Comparison of ENCODE assay signal across 9 cellular contexts in the genomic region with DNA sequence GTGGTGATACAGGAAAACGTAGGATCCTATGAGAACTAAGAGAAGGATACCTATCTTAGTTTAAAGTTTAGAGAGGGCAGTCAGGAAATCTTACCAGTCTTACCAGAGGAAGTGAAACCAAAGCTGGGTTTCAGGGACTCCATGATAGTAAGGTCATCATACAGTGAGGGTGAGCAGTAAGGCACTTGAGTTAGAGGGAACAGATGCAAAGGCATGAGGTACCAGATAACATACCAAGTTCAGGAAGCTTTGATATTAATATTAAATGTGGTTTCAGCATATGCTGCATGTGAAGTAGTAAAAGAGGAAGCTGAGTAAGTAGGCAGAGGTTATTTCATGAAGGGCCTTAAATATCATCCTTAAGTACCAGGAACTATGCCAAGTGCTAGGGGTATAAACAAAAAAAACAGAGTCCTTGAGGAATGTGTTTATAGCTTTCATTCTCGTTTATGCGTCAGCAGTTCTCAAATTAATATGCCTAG. TPM values are rescaled to one million over a fixed set of nuclear protein-coding genes. Genes with fewer than 3 reads are reported as not detected.
DNase-seq lines count a peak whose midpoint lies in the region; ATAC-seq and TF ChIP-seq lines count a peak whose summit lies in the region.
"Had no signal": no experiment of that assay in that cellular context is flagged by ENCODE, and none has a peak within 500 bp of the region (broad histone marks: within the 10 kb centered on the region; RNA-seq: fewer than 3 reads in every experiment).

No MANE protein-coding gene starts in this region.

- BruUV-seq in MCF 10A (replicated peaks; lab: Mats Ljungman, UMichigan) = no TSS peak

- H3K9ac ChIP-seq in GM23248 (no peak overlapping the region), KMS-11 (no peak overlapping the region)

- no peak overlapping the region for H3K27ac Mint-ChIP-seq in MCF 10A (ENCODE audit: low read depth, unreplicated experiment)

- H3K4me3 Mint-ChIP-seq in MCF 10A (ENCODE audit: unreplicated experiment) = no peak overlapping the region

- H4K20me1 ChIP-seq in GM23248 (ENCODE audit: insufficient read depth) (no peaks in the 10 kb centered on the region), KMS-11 (ENCODE audit: insufficient read depth) (no peaks in the 10 kb centered on the region)

- no peaks in the 10 kb centered on the region for H3F3A ChIP-seq in GM23248 (ENCODE audit: insufficient read depth)

- H3K36me3 ChIP-seq in GM23248 (ENCODE audit: low read depth) (no peaks in the 10 kb centered on the region), KMS-11 (ENCODE audit: insufficient read depth) (no peaks in the 10 kb centered on the region), thyroid gland (no peaks in the 10 kb centered on the region)

- H3K9me3 Mint-ChIP-seq in MCF 10A (ENCODE audit: unreplicated experiment) = no peaks in the 10 kb centered on the region

- no peak overlapping the region for H3K4me3 ChIP-seq in GM23248
- no peak overlapping the region for H3K4me3 ChIP-seq in KMS-11 (IDR thresholded peaks at IDR 0.05; ENCODE audit: insufficient read depth, low read depth, low read length)
- H3K4me3 ChIP-seq in fibroblast of pulmonary artery (replicated peaks; ENCODE audit: low read depth, low read length) = no peak overlapping the region
- no peak overlapping the region for H3K4me3 ChIP-seq in thyroid gland (replicated peaks in 1 of 3)

- WGBS in GM23248 (ENCODE audit: low coverage in 1 of 2, low lambda C conversion rate in 2 of 2, missing lambda C conversion rate in 2 of 2), 2 experiments = 56 to 61% methylated on average over 3 of the region's 3 CpGs
- WGBS in thyroid gland, 2 donors = 65 to 68% methylated on average over 3 of the region's 3 CpGs

- in situ Hi-C loops in GM23248 (cut with MboI) = no loop called here

- peak; percentile 100 for ATAC-seq in GM18517 (IDR thresholded peaks at IDR 0.05; ENCODE audit: unreplicated experiment)
- ATAC-seq: Panc1 had no signal

- H3K27ac ChIP-seq in GM23248 = no peak overlapping the region
- H3K27ac ChIP-seq in KMS-11 = peak overlapping the region; percentile 26; the same call in 1 of the 2 replicates
- no peak overlapping the region for H3K27ac ChIP-seq in thyroid gland

- no peaks in the 10 kb centered on the region for H3K9me3 ChIP-seq in GM23248 (ENCODE audit: low read depth)
- no peaks in the 10 kb centered on the region for H3K9me3 ChIP-seq in thyroid gland

- peaks cover 9% of the 10 kb centered on the region for H3K79me2 ChIP-seq in GM23248 (ENCODE audit: insufficient read depth)
- no peaks in the 10 kb centered on the region for H3K79me2 ChIP-seq in KMS-11 (ENCODE audit: insufficient read depth, low read depth)

- intact Hi-C loops in MCF 10A (cut with micrococcal nuclease) = no loop called here
- intact Hi-C loops in thyroid gland (cut with DNase I) = no loop called here

- H3K36me3 Mint-ChIP-seq in MCF 10A (ENCODE audit: insufficient read depth, unreplicated experiment) = no peaks in the 10 kb centered on the region

- no peaks in the 10 kb centered on the region for H3K9me2 ChIP-seq in GM23248 (ENCODE audit: insufficient read depth)

- no peak for TF ChIP-seq POLR2A in thyroid gland (IDR thresholded peaks at IDR 0.05)

- H2AFZ ChIP-seq in GM23248 = no peak overlapping the region
- no peak overlapping the region for H2AFZ ChIP-seq in KMS-11 (ENCODE audit: low read depth)

- POLR2A ChIA-PET in MCF 10A (lab: Yijun Ruan, JAX) = interaction anchor here (1.1 kb wide), 1 partner anchor 10 kb away, joined by 4 read pairs; no protein-coding TSS in a partner anchor

- no peaks in the 10 kb centered on the region for H3K27me3 Mint-ChIP-seq in MCF 10A (ENCODE audit: insufficient read depth, unreplicated experiment)

- H3K4me1 ChIP-seq in GM23248 (ENCODE audit: insufficient read depth) = no peaks in the 10 kb centered on the region
- peaks cover 48% of the 10 kb centered on the region for H3K4me1 ChIP-seq in KMS-11 (ENCODE audit: low read depth, poor library complexity, severe bottlenecking)
- H3K4me1 ChIP-seq in thyroid gland = no peaks in the 10 kb centered on the region

- H3K27me3 ChIP-seq in GM23248 (replicated peaks; ENCODE audit: insufficient read depth) (no peaks in the 10 kb centered on the region), KMS-11 (ENCODE audit: insufficient read depth, low read depth) (no peaks in the 10 kb centered on the region; the same call in 1 of the 2 replicates), thyroid gland (no peaks in the 10 kb centered on the region)

- CTCF ChIA-PET in MCF 10A (lab: Yijun Ruan, JAX) = interaction anchor here (0.6 kb wide), 1 partner anchor 39 kb away, joined by 3 read pairs; no protein-coding TSS in a partner anchor

- no peak for TF ChIP-seq CTCF in KMS-11 (conservative IDR thresholded peaks at IDR 0.05; ENCODE audit: low read depth, low read length)
- TF ChIP-seq CTCF in fibroblast of pulmonary artery (IDR thresholded peaks at IDR 0.05; ENCODE audit: low read length, missing control alignments) = no peak
- TF ChIP-seq CTCF in MCF 10A (IDR thresholded peaks at IDR 0.05; ENCODE audit: unreplicated experiment) = no peak
- no peak for TF ChIP-seq CTCF in thyroid gland (IDR thresholded peaks at IDR 0.05)

- no peaks in the 10 kb centered on the region for H3K4me1 Mint-ChIP-seq in MCF 10A (ENCODE audit: insufficient read depth, unreplicated experiment)

- H3K4me2 ChIP-seq in GM23248 (ENCODE audit: unreplicated experiment) (no peak overlapping the region), KMS-11 (peak overlapping the region; percentile 66)

- DNase-seq in GM23248 (peak; percentile 1), fibroblast of pulmonary artery (ENCODE audit: low read depth) (peak; percentile 10), GM03348 (ENCODE audit: low spot score) (no peak), AG08395 (ENCODE audit: low spot score) (no peak), MCF 10A (ENCODE audit: unreplicated experiment) (no peak), thyroid gland (no peak)

RNA-seq across cellular contexts. Expression of gene ATG4C, which starts 16.9 kb away (rescaled TPM):
- total RNA-seq in GM23248 (2014; rRNA removed; shearing (Covaris generic)) = 4.4 and 6.2 TPM in 2 replicates
- polyA plus RNA-seq in GM23248 (2016; fragmentation: Nextera tagmentation; extraction: Ambion mirVana) = 11.7 and 12.3 TPM in 2 replicates
- total RNA-seq in MCF 10A (2022) (6.3 and 6.5 TPM in 2 replicates), thyroid gland (10 to 100 TPM; 16.3 to 23.4 (median 19.9) TPM)

Comparison
In these comparisons a context has a peak if more than half of its experiments do, and no peak if none do; other contexts are left out.
1. DNase-seq: peak in GM23248 (single experiment) and fibroblast of pulmonary artery (single experiment); none in GM03348 (single experiment), AG08395 (single experiment), MCF 10A (single experiment) and thyroid gland (0 of 2).